12 cellular contexts compared by ENCODE assay signal in the genomic region with DNA sequence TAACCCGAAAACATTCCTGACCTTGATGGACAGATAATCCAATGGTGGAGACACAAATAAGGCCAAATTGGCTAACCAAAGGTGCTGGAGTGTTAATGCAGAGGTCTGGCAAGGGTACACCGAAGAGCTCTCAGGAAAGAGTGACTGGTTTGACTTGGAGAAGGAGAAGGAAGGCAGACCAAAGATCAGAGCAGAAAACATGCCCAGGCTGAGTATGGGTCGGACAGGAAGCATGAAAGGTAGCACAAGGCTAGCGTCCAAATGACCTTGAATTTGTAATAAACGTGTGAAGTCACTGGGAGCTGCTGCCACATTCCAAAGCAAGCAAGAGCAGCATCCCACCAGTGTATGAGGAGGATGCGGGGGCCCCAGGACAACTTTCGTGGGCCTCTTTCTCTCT. TPM values are rescaled to one million over a fixed set of nuclear protein-coding genes. Genes with fewer than 3 reads are reported as not detected.
DNase-seq lines count a peak whose midpoint lies in the region; ATAC-seq and TF ChIP-seq lines count a peak whose summit lies in the region.
"Had no signal": no experiment of that assay in that cellular context is flagged by ENCODE, and none has a peak within 500 bp of the region (broad histone marks: within the 10 kb centered on the region; RNA-seq: fewer than 3 reads in every experiment).

No MANE protein-coding gene starts in this region.

- ATAC-seq in mucosa of descending colon (peak; percentile 34), GM19452 (IDR thresholded peaks at IDR 0.05; ENCODE audit: unreplicated experiment) (no peak)
- ATAC-seq: activated CD4-positive, CD25-positive, alpha-beta regulatory T cell treated with anti-CD3 and anti-CD28 coated beads, Interleukin-2, amount 50 U/mL, for 24 hours had no signal

- in situ Hi-C loops in transverse colon (cut with MboI; ENCODE audit: low pct_ligation_motif_present in 1 of 4, low pct_unique_long_range_greater_than_20kb in 1 of 4, low sequenced_read_pairs in 3 of 4) = no loop called here

- no peaks in the 10 kb centered on the region for H3K9me3 ChIP-seq in esophagus (ENCODE audit: control insufficient read depth in 2 of 2, insufficient read depth in 1 of 2, low read depth in 1 of 2, low read length in 1 of 2)
- H3K9me3 ChIP-seq in mucosa of descending colon = no peaks in the 10 kb centered on the region
- H3K9me3 ChIP-seq in transverse colon = no peaks in the 10 kb centered on the region
- no peaks in the 10 kb centered on the region for H3K9me3 ChIP-seq in vagina

- TF ChIP-seq POLR2A in transverse colon (IDR thresholded peaks at IDR 0.05) (no peak), vagina (IDR thresholded peaks at IDR 0.05) (no peak)

- peak; percentile 61 for DNase-seq in DMS 273 (lab: John Stamatoyannopoulos, UW; ENCODE audit: unreplicated experiment)
- no peak for DNase-seq in DMS 273 treated with DMSO at 0.1 percent for 48 hours (lab: John Stamatoyannopoulos, UW)
- DNase-seq in mucosa of descending colon = no peak
- no peak for DNase-seq in transverse colon
- no peak for DNase-seq in GDM1 (lab: John Stamatoyannopoulos, UW)
- DNase-seq in vagina (ENCODE audit: extremely low spot score in 2 of 2) = no peak
- DNase-seq: activated gamma-delta T cell treated with Interleukin-2 at 50 U/mL for 16 hours, DMS53, NCI-H2081 treated with DMSO at 0.1 percent for 48 hours had no signal

- H3K36me3 ChIP-seq in esophagus (ENCODE audit: control insufficient read depth in 2 of 2, insufficient read depth in 2 of 2, low read length in 1 of 2) (no peaks in the 10 kb centered on the region), mucosa of descending colon (ENCODE audit: low read depth) (no peaks in the 10 kb centered on the region), transverse colon (no peaks in the 10 kb centered on the region), vagina (no peaks in the 10 kb centered on the region)

- intact Hi-C loops in mucosa of descending colon (cut with DNase I, micrococcal nuclease) = no loop called here
- intact Hi-C loops in transverse colon (cut with DNase I; ENCODE audit: low total_unique reads) = no loop called here
- intact Hi-C loops in vagina (cut with DNase I) = no loop called here

- H3K4me1 ChIP-seq in esophagus (ENCODE audit: control insufficient read depth in 2 of 2, insufficient read depth in 2 of 2, low read length in 1 of 2) = peaks cover 0 to 4% of the 10 kb centered on the region in 2 donors
- H3K4me1 ChIP-seq in mucosa of descending colon (ENCODE audit: low read depth) = peaks cover 49% of the 10 kb centered on the region
- peaks cover 17 to 67% (median 39%) of the 10 kb centered on the region in 4 donors for H3K4me1 ChIP-seq in transverse colon
- peaks cover 28% of the 10 kb centered on the region for H3K4me1 ChIP-seq in vagina

- H3K27me3 ChIP-seq in esophagus (ENCODE audit: control insufficient read depth in 1 of 2, insufficient read depth in 2 of 2, low read length in 2 of 2) (no peaks in the 10 kb centered on the region), transverse colon (no peaks in the 10 kb centered on the region), vagina (no peaks in the 10 kb centered on the region)

- H3K27ac ChIP-seq in esophagus (ENCODE audit: low read depth in 2 of 2, low read length in 1 of 2) (peak overlapping the region; percentile 23 to 36), transverse colon (peak overlapping the region; percentile 28 to 52 (median 46)), vagina (no peak overlapping the region)

- H3K4me3 ChIP-seq in esophagus (ENCODE audit: low read depth in 1 of 2, low read length in 2 of 2) (no peak overlapping the region), mucosa of descending colon (no peak overlapping the region), transverse colon (no peak overlapping the region), vagina (no peak overlapping the region)

- TF ChIP-seq CTCF in mucosa of descending colon (IDR thresholded peaks at IDR 0.05) (no peak), transverse colon (IDR thresholded peaks at IDR 0.05) (no peak), vagina (IDR thresholded peaks at IDR 0.05) (no peak)

- WGBS in esophagus, 2 donors = 52 to 55% methylated on average over 7 of the region's 7 CpGs
- 58 to 59% methylated on average over 7 of the region's 7 CpGs for WGBS in transverse colon (ENCODE audit: low coverage in 1 of 2), 2 donors

- TF ChIP-seq EP300 in transverse colon (IDR thresholded peaks at IDR 0.05; ENCODE audit: low read depth) = no peak

RNA-seq across cellular contexts. Expression of a gene that starts 45.7 kb away (rescaled TPM):
- polyA plus RNA-seq in esophagus = 10 to 100 TPM; 28.6 to 81.7 TPM
- total RNA-seq in mucosa of descending colon (100 to 1,000 TPM; 573 to 666 (median 579) TPM), transverse colon (1,000 to 10,000 TPM in 1 of 4 donors, 100 to 1,000 TPM in 3; 471 to 1,291 (median 672) TPM), vagina (315 TPM)
